19 cellular contexts compared by ENCODE assay signal in the genomic region with DNA sequence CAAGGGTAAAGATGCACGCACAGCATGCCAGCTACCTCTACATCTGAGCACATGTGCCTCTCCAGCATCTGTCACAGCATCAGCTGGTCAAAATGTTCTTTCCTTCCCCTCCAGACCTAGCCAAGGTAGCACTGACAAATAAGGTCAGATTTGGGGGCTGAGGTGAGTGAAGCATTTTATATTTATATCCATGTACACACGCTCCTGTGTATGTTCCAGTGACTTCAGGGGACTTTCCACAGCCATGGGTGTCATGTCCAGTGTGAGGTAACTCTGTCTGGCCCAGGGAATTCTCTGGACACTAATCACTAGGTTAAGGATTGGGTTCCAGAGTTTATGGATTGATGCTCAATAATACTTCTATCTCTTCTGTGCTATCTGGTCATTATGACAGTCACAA.
DNase-seq lines count a peak whose midpoint lies in the region; ATAC-seq, FAIRE-seq and TF ChIP-seq lines count a peak whose summit lies in the region.
"Had no signal": no experiment of that assay in that cellular context is flagged by ENCODE, and none has a peak within 500 bp of the region (broad histone marks: within the 10 kb centered on the region; RNA-seq: fewer than 3 reads in every experiment).

No MANE protein-coding gene starts in this region.

- H3K4me1 ChIP-seq in OCI-LY3 (ENCODE audit: low read length) = peaks cover 41% of the 10 kb centered on the region
- no peaks in the 10 kb centered on the region for H3K4me1 ChIP-seq in psoas muscle
- H3K4me1 ChIP-seq: A549, BLaER1, Caco-2 had no signal

- no peak overlapping the region for H3K27ac ChIP-seq in 22Rv1
- H3K27ac ChIP-seq in OCI-LY3 (ENCODE audit: low read length) = no peak overlapping the region
- peak overlapping the region; percentile 43 for H3K27ac ChIP-seq in psoas muscle
- H3K27ac ChIP-seq: A549, BLaER1, GM23248 had no signal

- no peaks in the 10 kb centered on the region for H4K20me1 ChIP-seq in OCI-LY3 (ENCODE audit: insufficient read depth, low read length)
- H4K20me1 ChIP-seq: BLaER1 had no signal

- 0 out of 2 replicates have a peak, but pooled peaks have one; percentile 6 for TF ChIP-seq CTCF in 22Rv1 (IDR thresholded peaks at IDR 0.05)
- TF ChIP-seq CTCF in OCI-LY3 (IDR thresholded peaks at IDR 0.05; ENCODE audit: low read depth, low read length) = no peak
- no peak for TF ChIP-seq CTCF in psoas muscle (IDR thresholded peaks at IDR 0.05)
- TF ChIP-seq CTCF in osteocyte (IDR thresholded peaks at IDR 0.05) = no peak

- ATAC-seq in psoas muscle (peak in 3 of 4 donors; percentile 65 to 94 (median 93)), left cardiac atrium (no peak)
- ATAC-seq: A549, HepG2 had no signal

- peaks cover 9% of the 10 kb centered on the region for H3K9me3 Mint-ChIP-seq in osteocyte (ENCODE audit: unreplicated experiment)

- H3K4me3 ChIP-seq in OCI-LY3 (ENCODE audit: low read length) (no peak overlapping the region), psoas muscle (no peak overlapping the region)
- H3K4me3 ChIP-seq: A549, BLaER1, GM23248 had no signal

- H3K4me2 ChIP-seq in OCI-LY3 (ENCODE audit: low read length) = no peak overlapping the region
- H3K4me2 ChIP-seq: A549, BLaER1 had no signal

- peak; percentile 4 for FAIRE-seq in GM19239 (lab: Jason Lieb, UNC)
- FAIRE-seq: A549, G401.6, HepG2 had no signal

- DNase-seq in GM19239 (ENCODE audit: insufficient read length, low spot score) (no peak), psoas muscle (no peak), left cardiac atrium (no peak), SKM-1 (lab: John Stamatoyannopoulos, UW; ENCODE audit: unreplicated experiment) (no peak), epidermal melanocyte (ENCODE audit: insufficient read length, low spot score) (no peak), osteocyte (ENCODE audit: extremely low spot score, unreplicated experiment) (no peak)
- DNase-seq: AML-193; Caco-2; CD8-positive, alpha-beta memory T cell; DMS79 treated with DMSO at 0.1 percent for 48 hours; EL; GM23248; H7 had no signal

- H3K4me1 Mint-ChIP-seq in osteocyte (ENCODE audit: unreplicated experiment) = no peaks in the 10 kb centered on the region

- peaks cover 2% of the 10 kb centered on the region for H3K36me3 Mint-ChIP-seq in osteocyte (ENCODE audit: unreplicated experiment)
- H3K36me3 Mint-ChIP-seq: CD8-positive, alpha-beta memory T cell had no signal

- H3K36me3 ChIP-seq in OCI-LY3 (replicated peaks; ENCODE audit: low read depth, low read length) (no peaks in the 10 kb centered on the region), psoas muscle (ENCODE audit: insufficient read depth in 1 of 2, low read depth in 1 of 2) (no peaks in the 10 kb centered on the region)
- H3K36me3 ChIP-seq: BLaER1 had no signal

- intact Hi-C loops in psoas muscle (cut with DNase I) (no loop called here), left cardiac atrium (cut with DNase I) (no loop called here)

- no peak overlapping the region for H3K27ac Mint-ChIP-seq in osteocyte (ENCODE audit: unreplicated experiment)
- H3K27ac Mint-ChIP-seq: CD8-positive, alpha-beta memory T cell had no signal

- H2AFZ ChIP-seq in OCI-LY3 (ENCODE audit: low read depth, low read length) = 0 out of 2 replicates have a peak overlapping the region, but pooled peaks have one; percentile 25
- H2AFZ ChIP-seq: GM23248 had no signal

- H3K9me3 ChIP-seq in OCI-LY3 (ENCODE audit: insufficient read depth, low read length) (no peaks in the 10 kb centered on the region), psoas muscle (no peaks in the 10 kb centered on the region)
- H3K9me3 ChIP-seq: A549, BLaER1, Caco-2 had no signal

- H3K79me2 ChIP-seq in OCI-LY3 (ENCODE audit: low read length) = no peaks in the 10 kb centered on the region

- H3K27me3 ChIP-seq in OCI-LY3 (ENCODE audit: low read depth, low read length) = no peaks in the 10 kb centered on the region
- no peaks in the 10 kb centered on the region for H3K27me3 ChIP-seq in psoas muscle (ENCODE audit: insufficient read depth in 3 of 3, low read length in 2 of 3)
- H3K27me3 ChIP-seq: BLaER1 had no signal

- WGBS in psoas muscle, 3 donors = 34 to 44% (median 39%) methylated on average over 2 of the region's 2 CpGs

- no peak overlapping the region for H3K9ac ChIP-seq in OCI-LY3 (ENCODE audit: low read length)
- H3K9ac ChIP-seq: BLaER1, GM23248 had no signal

- H3K4me3 Mint-ChIP-seq in osteocyte (ENCODE audit: unreplicated experiment) = no peak overlapping the region
- H3K4me3 Mint-ChIP-seq: CD8-positive, alpha-beta memory T cell had no signal

- no peaks in the 10 kb centered on the region for H3K27me3 Mint-ChIP-seq in osteocyte (ENCODE audit: unreplicated experiment)
- H3K27me3 Mint-ChIP-seq: CD8-positive, alpha-beta memory T cell had no signal

Comparison
In these comparisons a context has a peak if more than half of its experiments do, and no peak if none do; other contexts are left out.
1. ATAC-seq: peak in psoas muscle (3 of 4); none in left cardiac atrium (0 of 2).